In genomic region chr1:226635456-226635941, GRCh38 we compare ENCODE assay signal across 10 cellular contexts.
DNase-seq lines count a peak whose midpoint lies in the region; TF ChIP-seq lines count a peak whose summit lies in the region.
"Had no signal": no experiment of that assay in that cellular context is flagged by ENCODE, and none has a peak within 500 bp of the region (broad histone marks: within the 10 kb centered on the region; RNA-seq: fewer than 3 reads in every experiment).

No MANE protein-coding gene starts in this region.

- peak; percentile 75 for DNase-seq in stimulated activated CD4-positive, alpha-beta T cell treated with anti-CD3 and anti-CD28 coated beads, Interleukin-15, amount 100 ng/mL, for 24 hours
- DNase-seq in stimulated activated CD4-positive, alpha-beta T cell treated with anti-CD3 and anti-CD28 coated beads, Interleukin-12 subunit alpha, Interleukin-12 subunit beta, amount 100 ng/mL, for 4 hours, result no peak
- DNase-seq in activated naive CD4-positive, alpha-beta T cell treated with anti-CD3 and anti-CD28 coated beads for 36 hours, result peak; percentile 77
- DNase-seq in mesenchymal stem cell (no peak), Caco-2 (no peak), NOMO-1 treated with DMSO at 0.1 percent for 48 hours (lab: John Stamatoyannopoulos, UW; ENCODE audit: unreplicated experiment) (no peak), NCI-H2029 treated with DMSO at 0.1 percent for 48 hours (lab: John Stamatoyannopoulos, UW) (no peak), HUDEP-2 (lab: John Stamatoyannopoulos, UW; ENCODE audit: unreplicated experiment in 76 of 76) (no peak)
- DNase-seq: cortex of kidney, NCI-H2107 had no signal

- H3K27me3 ChIP-seq in mesenchymal stem cell (ENCODE audit: control insufficient read depth in 1 of 2, insufficient read depth in 1 of 2, low read length in 2 of 2) (no peaks in the 10 kb centered on the region), Caco-2 (replicated peaks; ENCODE audit: control insufficient read depth, insufficient read depth, low read length) (no peaks in the 10 kb centered on the region)

- H3K4me2 ChIP-seq in mesenchymal stem cell (ENCODE audit: low read length, poor library complexity, severe bottlenecking), result no peak overlapping the region

- H3K27ac Mint-ChIP-seq in activated naive CD4-positive, alpha-beta T cell treated with anti-CD3 and anti-CD28 coated beads for 36 hours, result peak overlapping the region; percentile 89
- no peak overlapping the region for H3K27ac Mint-ChIP-seq in Caco-2 (ENCODE audit: unreplicated experiment)

- 91% methylated on average over 11 of the region's 11 CpGs for WGBS in mesenchymal stem cell

- no peaks in the 10 kb centered on the region for H3K79me1 ChIP-seq in mesenchymal stem cell (replicated peaks; ENCODE audit: low read length, poor library complexity, severe bottlenecking)

- CTCF ChIA-PET in activated naive CD4-positive, alpha-beta T cell treated with anti-CD3 and anti-CD28 coated beads for 36 hours (lab: Charles Lee), result interaction anchor here (0.8 to 5.0 kb wide), 14 partner anchors 8 to 248 kb away, joined by 3 to 72 read pairs (median 6); no protein-coding TSS in a partner anchor
- CTCF ChIA-PET in Caco-2 (lab: Charles Lee), result interaction anchor here (0.8 kb wide), 2 partner anchors 21 to 44 kb away, joined by 3 read pairs; no protein-coding TSS in a partner anchor

- no peak overlapping the region for H4K8ac ChIP-seq in mesenchymal stem cell (ENCODE audit: low read length)

- no peak overlapping the region for H4K91ac ChIP-seq in mesenchymal stem cell (ENCODE audit: low read length)

- no peak overlapping the region for H3K27ac ChIP-seq in mesenchymal stem cell (ENCODE audit: low read length, poor library complexity, severe bottlenecking)

- H3K9ac ChIP-seq in mesenchymal stem cell (ENCODE audit: low read length), result no peak overlapping the region

- POLR2A ChIA-PET in Caco-2 (lab: Charles Lee), result no interaction called here

- H2BK15ac ChIP-seq in mesenchymal stem cell (ENCODE audit: low read depth, poor library complexity, severe bottlenecking), result peak overlapping the region; percentile 68

- no peak overlapping the region for H2BK12ac ChIP-seq in mesenchymal stem cell (ENCODE audit: low read length in 2 of 2)

- no peak overlapping the region for H3K14ac ChIP-seq in mesenchymal stem cell (ENCODE audit: low read length in 2 of 2)

- intact Hi-C loops in activated naive CD4-positive, alpha-beta T cell treated with anti-CD3 and anti-CD28 coated beads for 36 hours (cut with micrococcal nuclease), result loop anchor here (2.0 kb wide), 1 partner anchor 247 kb away; no protein-coding TSS in a partner anchor
- intact Hi-C loops in Caco-2 (cut with micrococcal nuclease; ENCODE audit: unreplicated experiment), result loop anchor here (2.0 kb wide), 2 partner anchors 45 to 211 kb away; no protein-coding TSS in a partner anchor

- no peaks in the 10 kb centered on the region for H3K9me3 ChIP-seq in mesenchymal stem cell (ENCODE audit: control insufficient read depth, low read length)
- no peaks in the 10 kb centered on the region for H3K9me3 ChIP-seq in Caco-2

- no peak overlapping the region for H2BK120ac ChIP-seq in mesenchymal stem cell (ENCODE audit: low read depth, low read length)

- H2BK5ac ChIP-seq in mesenchymal stem cell (ENCODE audit: low read depth, low read length, poor library complexity, severe bottlenecking), result no peak overlapping the region

- H3K36me3 ChIP-seq in mesenchymal stem cell (ENCODE audit: control insufficient read depth in 1 of 2, insufficient read depth in 2 of 2, low read depth in 1 of 2, low read length in 2 of 2), result peaks cover 36 to 58% of the 10 kb centered on the region in 2 experiments
- no peaks in the 10 kb centered on the region; the same call in 1 of the 2 replicates for H3K36me3 ChIP-seq in Caco-2 (ENCODE audit: control insufficient read depth, insufficient read depth, low read length)

- no TSS peak for BruUV-seq in Caco-2 (replicated peaks; lab: Mats Ljungman, UMichigan)

- no peak overlapping the region for H3K4me3 ChIP-seq in mesenchymal stem cell (ENCODE audit: insufficient read depth in 1 of 2, low read depth in 1 of 2, low read length in 2 of 2)
- no peak overlapping the region for H3K4me3 ChIP-seq in Caco-2 (ENCODE audit: low read depth, low read length)

- peak overlapping the region; percentile 54 for H3K4me3 Mint-ChIP-seq in activated naive CD4-positive, alpha-beta T cell treated with anti-CD3 and anti-CD28 coated beads for 36 hours
- no peak overlapping the region for H3K4me3 Mint-ChIP-seq in Caco-2 (ENCODE audit: unreplicated experiment)

- no peak overlapping the region for H2AK5ac ChIP-seq in mesenchymal stem cell (ENCODE audit: low read length, severe bottlenecking)

- no peak overlapping the region for H3K23ac ChIP-seq in mesenchymal stem cell (ENCODE audit: low read length in 2 of 2)

- no peak overlapping the region for H3K18ac ChIP-seq in mesenchymal stem cell (ENCODE audit: low read depth in 1 of 2, low read length in 2 of 2)

- H3K27me3 Mint-ChIP-seq in activated naive CD4-positive, alpha-beta T cell treated with anti-CD3 and anti-CD28 coated beads for 36 hours (ENCODE audit: low read depth), result no peaks in the 10 kb centered on the region
- H3K27me3 Mint-ChIP-seq in Caco-2 (ENCODE audit: insufficient read depth, unreplicated experiment), result no peaks in the 10 kb centered on the region

- no peak overlapping the region for H3K4ac ChIP-seq in mesenchymal stem cell (ENCODE audit: low read depth in 1 of 2, low read length in 2 of 2)

- H3K4me1 ChIP-seq in mesenchymal stem cell (ENCODE audit: control insufficient read depth, insufficient read depth, low read depth, low read length) (peaks cover 9% of the 10 kb centered on the region), Caco-2 (no peaks in the 10 kb centered on the region)

- peaks cover 25% of the 10 kb centered on the region for H3K36me3 Mint-ChIP-seq in activated naive CD4-positive, alpha-beta T cell treated with anti-CD3 and anti-CD28 coated beads for 36 hours (ENCODE audit: low read depth)
- H3K36me3 Mint-ChIP-seq in Caco-2 (ENCODE audit: insufficient read depth, unreplicated experiment), result no peaks in the 10 kb centered on the region

- no peaks in the 10 kb centered on the region for H3K9me3 Mint-ChIP-seq in activated naive CD4-positive, alpha-beta T cell treated with anti-CD3 and anti-CD28 coated beads for 36 hours
- H3K9me3 Mint-ChIP-seq in Caco-2 (ENCODE audit: unreplicated experiment), result no peaks in the 10 kb centered on the region

- H2AFZ ChIP-seq in mesenchymal stem cell (ENCODE audit: low read depth, low read length), result no peak overlapping the region

- no peak for TF ChIP-seq CTCF in Caco-2 (IDR thresholded peaks at IDR 0.05; ENCODE audit: insufficient read depth in 1 of 2, low read depth in 1 of 2, low read length in 1 of 2, severe bottlenecking in 1 of 2, unreplicated experiment in 1 of 2)

- peaks cover 48% of the 10 kb centered on the region for H3K4me1 Mint-ChIP-seq in activated naive CD4-positive, alpha-beta T cell treated with anti-CD3 and anti-CD28 coated beads for 36 hours (ENCODE audit: low read depth)
- H3K4me1 Mint-ChIP-seq in Caco-2 (ENCODE audit: low read depth, unreplicated experiment), result no peaks in the 10 kb centered on the region

Comparison
In these comparisons a context has a peak if more than half of its experiments do, and no peak if none do; other contexts are left out.
1. DNase-seq: peak in stimulated activated CD4-positive, alpha-beta T cell treated with anti-CD3 and anti-CD28 coated beads, Interleukin-15, amount 100 ng/mL, for 24 hours (single experiment) and activated naive CD4-positive, alpha-beta T cell treated with anti-CD3 and anti-CD28 coated beads for 36 hours (single experiment); none in stimulated activated CD4-positive, alpha-beta T cell treated with anti-CD3 and anti-CD28 coated beads, Interleukin-12 subunit alpha, Interleukin-12 subunit beta, amount 100 ng/mL, for 4 hours (single experiment), mesenchymal stem cell (single experiment), Caco-2 (0 of 2), NOMO-1 treated with DMSO at 0.1 percent for 48 hours (single experiment), NCI-H2029 treated with DMSO at 0.1 percent for 48 hours (single experiment) and HUDEP-2 (0 of 76).